Comparison of ENCODE assay signal across 8 cellular contexts in the genomic region with DNA sequence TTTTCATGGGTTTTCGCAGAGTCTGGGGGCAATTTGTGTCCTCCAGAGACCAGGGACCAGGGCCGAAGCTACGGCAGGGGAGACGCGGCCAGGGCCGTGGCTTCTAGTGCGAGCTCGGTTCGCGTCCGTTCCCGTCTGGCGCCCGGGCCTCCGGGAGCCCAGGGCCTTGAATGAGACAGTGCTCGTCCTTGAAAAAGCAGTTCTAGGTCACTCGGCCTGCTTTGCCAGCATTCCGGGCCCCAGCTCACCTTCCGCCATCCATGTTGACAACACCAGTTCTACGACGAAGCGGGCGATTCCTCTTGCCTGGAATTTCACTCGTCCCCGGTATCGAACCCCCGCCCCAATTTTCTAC. TPM values are rescaled to one million over a fixed set of nuclear protein-coding genes. Genes with fewer than 3 reads are reported as not detected.
A peak's percentile ranks its signal among the peaks of the same experiment; 100 is the strongest.
DNase-seq lines count a peak whose midpoint lies in the region; ATAC-seq, FAIRE-seq and TF ChIP-seq lines count a peak whose summit lies in the region.

No MANE protein-coding gene starts in this region.

- ATAC-seq in HG03175 (IDR thresholded peaks at IDR 0.05; ENCODE audit: unreplicated experiment) (peak; percentile 20), psoas muscle (peak; percentile 70 to 83 (median 74))

- 3 to 9% (median 4%) methylated on average over 27 of the region's 27 CpGs for whole genome bisulfite sequencing in psoas muscle, 3 donors

- peaks cover 39% of the 10 kb centered on the region for H3K36me3 Mint-ChIP-seq in activated T-helper 2 cell treated with anti-CD3 and anti-CD28 coated beads, Interferon-gamma antibody, Interleukin-2, Interleukin-4, amounts not matched to agents 10 μg/mL and 5 μg/mL and 100 μg/mL, durations not matched to agents 14 hours and 24 hours and 36 hours (ENCODE audit: low read depth)

- DNase-seq in NCI-H2227 (lab: John Stamatoyannopoulos, UW; ENCODE audit: unreplicated experiment) (peak; percentile 24), NCI-H2227 treated with DMSO at 0.1 percent for 48 hours (lab: John Stamatoyannopoulos, UW) (no peak), cardiac muscle cell (ENCODE audit: low read depth in 1 of 2, low spot score in 1 of 2) (peak in 1 of 2 donors; percentile 42), psoas muscle (peak; percentile 65 to 85), frontal cortex (ENCODE audit: low spot score in 2 of 2) (no peak), NCI-H1694 treated with DMSO at 0.1 percent for 48 hours (lab: John Stamatoyannopoulos, UW) (no peak)
- DNase-seq in activated T-helper 2 cell treated with anti-CD3 and anti-CD28 coated beads, Interferon-gamma antibody, Interleukin-2, Interleukin-4, amounts not matched to agents 10 μg/mL and 5 μg/mL and 100 μg/mL, durations not matched to agents 14 hours and 24 hours and 36 hours (ENCODE audit: low spot score): no peak

- peaks cover 20% of the 10 kb centered on the region for H3K4me1 Mint-ChIP-seq in activated T-helper 2 cell treated with anti-CD3 and anti-CD28 coated beads, Interferon-gamma antibody, Interleukin-2, Interleukin-4, amounts not matched to agents 10 μg/mL and 5 μg/mL and 100 μg/mL, durations not matched to agents 14 hours and 24 hours and 36 hours (ENCODE audit: low read depth)

- H3K4me1 ChIP-seq in cardiac muscle cell (ENCODE audit: low read depth) (no peaks in the 10 kb centered on the region), psoas muscle (peaks cover 25% of the 10 kb centered on the region)

- H3K4me3 ChIP-seq in cardiac muscle cell (peak overlapping the region; percentile 39), psoas muscle (peak overlapping the region; percentile 74)

- peaks cover 24% of the 10 kb centered on the region for H3K9me3 Mint-ChIP-seq in activated T-helper 2 cell treated with anti-CD3 and anti-CD28 coated beads, Interferon-gamma antibody, Interleukin-2, Interleukin-4, amounts not matched to agents 10 μg/mL and 5 μg/mL and 100 μg/mL, durations not matched to agents 14 hours and 24 hours and 36 hours

- H3K27ac ChIP-seq in cardiac muscle cell (no peak overlapping the region), psoas muscle (peak overlapping the region; percentile 96)

- no peak for TF ChIP-seq CTCF in cardiac muscle cell (IDR thresholded peaks at IDR 0.05; ENCODE audit: low read depth, low read length)
- no peak for TF ChIP-seq CTCF in psoas muscle (IDR thresholded peaks at IDR 0.05)

- no peaks in the 10 kb centered on the region for H3K36me3 ChIP-seq in cardiac muscle cell
- no peaks in the 10 kb centered on the region for H3K36me3 ChIP-seq in psoas muscle (ENCODE audit: insufficient read depth in 1 of 2, low read depth in 1 of 2)

- H3K4me3 Mint-ChIP-seq in activated T-helper 2 cell treated with anti-CD3 and anti-CD28 coated beads, Interferon-gamma antibody, Interleukin-2, Interleukin-4, amounts not matched to agents 10 μg/mL and 5 μg/mL and 100 μg/mL, durations not matched to agents 14 hours and 24 hours and 36 hours (ENCODE audit: low read depth): peak overlapping the region; percentile 81

- H3K9me3 ChIP-seq in cardiac muscle cell (ENCODE audit: low read depth): no peaks in the 10 kb centered on the region
- H3K9me3 ChIP-seq in psoas muscle: no peaks in the 10 kb centered on the region

- peak overlapping the region; percentile 96 for H3K27ac Mint-ChIP-seq in activated T-helper 2 cell treated with anti-CD3 and anti-CD28 coated beads, Interferon-gamma antibody, Interleukin-2, Interleukin-4, amounts not matched to agents 10 μg/mL and 5 μg/mL and 100 μg/mL, durations not matched to agents 14 hours and 24 hours and 36 hours

- H3K27me3 ChIP-seq in cardiac muscle cell: peaks cover 25% of the 10 kb centered on the region
- no peaks in the 10 kb centered on the region for H3K27me3 ChIP-seq in psoas muscle (ENCODE audit: insufficient read depth in 3 of 3, low read length in 2 of 3)

- intact Hi-C loops in activated T-helper 2 cell treated with anti-CD3 and anti-CD28 coated beads, Interferon-gamma antibody, Interleukin-2, Interleukin-4, amounts not matched to agents 10 μg/mL and 5 μg/mL and 100 μg/mL, durations not matched to agents 14 hours and 24 hours and 36 hours (cut with micrococcal nuclease): loop anchor here (1.0 to 2.0 kb wide), 2 partner anchors 41 to 152 kb away; a partner anchor contains a TSS
- intact Hi-C loops in psoas muscle (cut with DNase I): loop anchor here in 1 of 2 donors (2.0 kb wide), 1 partner anchor 152 kb away; a partner anchor contains a TSS

- H3K27me3 Mint-ChIP-seq in activated T-helper 2 cell treated with anti-CD3 and anti-CD28 coated beads, Interferon-gamma antibody, Interleukin-2, Interleukin-4, amounts not matched to agents 10 μg/mL and 5 μg/mL and 100 μg/mL, durations not matched to agents 14 hours and 24 hours and 36 hours (ENCODE audit: low read depth): peaks cover 17% of the 10 kb centered on the region

- no peak for FAIRE-seq in frontal cortex (lab: Jason Lieb, UNC)

RNA-seq across cellular contexts. Expression of a gene that starts 4.5 kb away (rescaled TPM):
- not detected in 2 replicates for total RNA-seq in activated T-helper 2 cell treated with anti-CD3 and anti-CD28 coated beads, Interferon-gamma antibody, Interleukin-2, Interleukin-4, amounts not matched to agents 10 μg/mL and 5 μg/mL and 100 μg/mL, durations not matched to agents 14 hours and 24 hours and 36 hours
- not detected in 2 replicates for total RNA-seq in cardiac muscle cell
- polyA plus RNA-seq in cardiac muscle cell: not detected in 2 replicates
- total RNA-seq in psoas muscle: not detected
- under 1 TPM in 1 of 3 donors, not detected in 2; 0.01 TPM for polyA plus RNA-seq in psoas muscle
- total RNA-seq in frontal cortex: not detected

RNA-seq across cellular contexts. Expression of a gene that starts 15.2 kb away (rescaled TPM):
- total RNA-seq in activated T-helper 2 cell treated with anti-CD3 and anti-CD28 coated beads, Interferon-gamma antibody, Interleukin-2, Interleukin-4, amounts not matched to agents 10 μg/mL and 5 μg/mL and 100 μg/mL, durations not matched to agents 14 hours and 24 hours and 36 hours: 0.34 and 0.64 TPM in 2 replicates
- total RNA-seq in cardiac muscle cell: 0.45 and 1.7 TPM in 2 replicates
- polyA plus RNA-seq in cardiac muscle cell: not detected in 2 replicates
- under 1 TPM; 0.47 to 0.84 (median 0.63) TPM for total RNA-seq in psoas muscle
- polyA plus RNA-seq in psoas muscle: under 1 TPM; 0.16 to 0.49 (median 0.45) TPM
- total RNA-seq in frontal cortex: 18.8 TPM

RNA-seq across cellular contexts. Expression of a gene that starts 41.3 kb away (rescaled TPM):
- 32.5 and 33.1 TPM in 2 replicates for total RNA-seq in activated T-helper 2 cell treated with anti-CD3 and anti-CD28 coated beads, Interferon-gamma antibody, Interleukin-2, Interleukin-4, amounts not matched to agents 10 μg/mL and 5 μg/mL and 100 μg/mL, durations not matched to agents 14 hours and 24 hours and 36 hours
- total RNA-seq in cardiac muscle cell (41.2 and 47.9 TPM in 2 replicates), psoas muscle (100 to 1,000 TPM; 158 to 477 (median 228) TPM), frontal cortex (37.1 TPM)
- polyA plus RNA-seq in cardiac muscle cell (53.0 and 62.0 TPM in 2 replicates), psoas muscle (100 to 1,000 TPM in 2 of 3 donors, 10 to 100 TPM in 1; 49.3 to 206 (median 155) TPM)

Comparison
In these comparisons a context has a peak if more than half of its experiments do, and no peak if none do; other contexts are left out.
1. DNase-seq: peak in NCI-H2227 (single experiment) and psoas muscle (2 of 2); none in NCI-H2227 treated with DMSO at 0.1 percent for 48 hours (single experiment), activated T-helper 2 cell treated with anti-CD3 and anti-CD28 coated beads, Interferon-gamma antibody, Interleukin-2, Interleukin-4, amounts not matched to agents 10 μg/mL and 5 μg/mL and 100 μg/mL, durations not matched to agents 14 hours and 24 hours and 36 hours (single experiment), frontal cortex (0 of 2) and NCI-H1694 treated with DMSO at 0.1 percent for 48 hours (single experiment).